ENCODE assay signal across 1 cellular context in the genomic region with DNA sequence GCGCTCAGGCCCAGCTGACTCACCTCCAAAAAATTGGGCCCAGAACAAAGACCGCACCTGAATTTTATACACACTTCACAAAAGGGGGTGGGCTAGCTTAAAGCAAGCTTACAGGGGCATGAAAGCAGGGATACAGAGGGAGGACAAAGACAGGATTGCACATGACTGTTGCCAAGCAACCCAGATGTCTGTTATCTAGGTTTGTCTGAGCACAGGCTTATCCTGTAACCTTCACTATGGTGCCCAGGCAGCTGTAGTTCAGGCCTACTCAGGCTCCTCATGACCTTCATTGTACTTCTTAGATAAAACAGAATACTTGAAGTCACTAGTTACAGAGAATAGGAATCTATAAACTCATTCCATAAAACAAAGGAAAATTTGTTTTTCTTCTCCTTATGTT. TPM values are rescaled to one million over a fixed set of nuclear protein-coding genes. Genes with fewer than 3 reads are reported as not detected.
"Had no signal": no experiment of that assay in that cellular context is flagged by ENCODE, and none has a peak within 500 bp of the region (broad histone marks: within the 10 kb centered on the region; RNA-seq: fewer than 3 reads in every experiment).

No MANE protein-coding gene starts in this region.

RNA-seq across cellular contexts. Expression of a gene that starts 49.6 kb away (rescaled TPM):
- polyA plus RNA-seq: right cardiac atrium had no signal
